ENCODE assay signal across 12 cellular contexts in genomic region chr10:71246591-71247143, GRCh38. TPM values are rescaled to one million over a fixed set of nuclear protein-coding genes. Genes with fewer than 3 reads are reported as not detected.
A peak's percentile ranks its signal among the peaks of the same experiment; 100 is the strongest.
DNase-seq lines count a peak whose midpoint lies in the region; ATAC-seq and TF ChIP-seq lines count a peak whose summit lies in the region.
"Had no signal": no experiment of that assay in that cellular context is flagged by ENCODE, and none has a peak within 500 bp of the region (broad histone marks: within the 10 kb centered on the region; RNA-seq: fewer than 3 reads in every experiment).

No MANE protein-coding gene starts in this region.

- in situ Hi-C loops in transverse colon (cut with MboI; ENCODE audit: low pct_ligation_motif_present in 1 of 4, low pct_unique_long_range_greater_than_20kb in 1 of 4, low sequenced_read_pairs in 3 of 4) = no loop called here

- no peaks in the 10 kb centered on the region for H3K27me3 ChIP-seq in transverse colon
- H3K27me3 ChIP-seq: tibial artery had no signal

- DNase-seq in NCI-H748 (lab: John Stamatoyannopoulos, UW; ENCODE audit: unreplicated experiment) (peak; percentile 3), NCI-H748 treated with DMSO at 0.1 percent for 48 hours (lab: John Stamatoyannopoulos, UW) (no peak), UCSD-AML1 (lab: John Stamatoyannopoulos, UW; ENCODE audit: unreplicated experiment) (peak; percentile 32), islet precursor cell (peak; percentile 92), transverse colon (peak; percentile 93), putamen (ENCODE audit: low spot score) (no peak), omental fat pad (ENCODE audit: low spot score) (no peak)
- DNase-seq: activated T-cell treated with anti-CD3 and anti-CD28 coated beads, Interleukin-2, amount 50 U/mL, for 1 hour; NCI-H82; T1000; tibial artery had no signal

- peak overlapping the region; percentile 80 to 92 (median 90) for H3K27ac ChIP-seq in transverse colon
- H3K27ac ChIP-seq: tibial artery had no signal

- H3K4me3 ChIP-seq in transverse colon = no peak overlapping the region
- H3K4me3 ChIP-seq: tibial artery had no signal

- WGBS in transverse colon (ENCODE audit: low coverage in 1 of 2), 2 donors = 49 to 50% methylated on average over 2 to 11 of the region's 11 CpGs

- intact Hi-C loops in transverse colon (cut with DNase I; ENCODE audit: low total_unique reads) = no loop called here

- ATAC-seq in GM18873 (IDR thresholded peaks at IDR 0.05; ENCODE audit: low FRiP score, unreplicated experiment) (no peak), omental fat pad (ENCODE audit: low FRiP score) (no peak)

- H3K36me3 ChIP-seq in transverse colon = no peaks in the 10 kb centered on the region
- H3K36me3 ChIP-seq: tibial artery had no signal

- H3K9me3 ChIP-seq in transverse colon = no peaks in the 10 kb centered on the region
- H3K9me3 ChIP-seq: tibial artery had no signal

- peaks cover 52 to 78% (median 61%) of the 10 kb centered on the region in 4 donors for H3K4me1 ChIP-seq in transverse colon

- TF ChIP-seq CTCF in transverse colon (IDR thresholded peaks at IDR 0.05) (no peak), omental fat pad (IDR thresholded peaks at IDR 0.05) (no peak)

- peak; percentile 73 for TF ChIP-seq POLR2A in transverse colon (IDR thresholded peaks at IDR 0.05)

- no peak for TF ChIP-seq EP300 in transverse colon (IDR thresholded peaks at IDR 0.05; ENCODE audit: low read depth)

RNA-seq across cellular contexts. Expression of gene UNC5B, which starts 34.3 kb away (rescaled TPM):
- total RNA-seq in transverse colon = 10 to 100 TPM; 12.3 to 74.1 (median 41.2) TPM
- 1 to 10 TPM; 3.4 to 5.2 (median 3.9) TPM for total RNA-seq in omental fat pad

Comparison
In these comparisons a context has a peak if more than half of its experiments do, and no peak if none do; other contexts are left out.
1. DNase-seq: peak in NCI-H748 (single experiment), UCSD-AML1 (single experiment), islet precursor cell (single experiment) and transverse colon (single experiment); none in NCI-H748 treated with DMSO at 0.1 percent for 48 hours (single experiment), putamen (single experiment) and omental fat pad (single experiment).